In the genomic region with DNA sequence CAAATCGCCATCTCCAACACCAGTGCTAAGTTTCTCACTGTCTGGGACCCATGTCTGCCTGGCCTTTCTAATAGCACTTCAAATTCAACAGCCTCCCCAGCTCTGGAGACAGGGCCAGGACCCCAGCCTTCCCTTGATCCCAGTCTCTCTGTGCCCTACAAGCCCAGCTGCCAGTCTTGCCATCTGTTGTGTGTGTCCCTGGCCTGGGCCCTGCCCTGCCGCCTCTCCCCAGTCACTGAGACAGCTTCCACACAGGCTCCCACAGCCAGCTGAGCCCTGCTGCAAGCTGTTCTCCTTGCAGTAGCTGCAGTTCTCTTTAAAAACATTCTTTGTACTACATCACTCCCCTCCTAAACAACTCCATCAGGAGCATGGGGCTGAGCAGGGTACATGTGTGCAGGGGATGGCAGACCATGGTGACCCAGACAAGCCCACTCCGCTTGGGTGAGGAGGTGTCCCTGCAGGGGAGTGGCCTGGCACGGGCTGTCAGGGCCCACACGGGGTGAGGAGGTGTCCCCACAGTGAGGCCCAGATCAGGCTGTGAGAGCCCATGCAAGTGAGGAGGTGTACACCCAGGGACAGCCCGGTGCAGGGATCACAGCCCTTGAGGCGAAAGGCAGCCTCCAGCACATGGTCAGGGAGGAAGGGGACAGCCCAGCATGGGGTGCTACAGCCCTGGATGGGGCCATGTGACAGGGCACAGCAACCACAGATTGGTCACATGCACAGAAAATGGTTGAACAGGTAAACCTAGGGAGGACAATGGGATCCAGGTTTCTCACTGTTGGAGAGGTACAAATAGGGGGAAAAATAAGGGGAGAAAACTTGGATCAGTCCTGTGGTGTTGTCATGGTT, we compare ENCODE assay signal across 18 cellular contexts. TPM values are rescaled to one million over a fixed set of nuclear protein-coding genes. Genes with fewer than 3 reads are reported as not detected.
DNase-seq lines count a peak whose midpoint lies in the region; ATAC-seq and TF ChIP-seq lines count a peak whose summit lies in the region.
"Had no signal": no experiment of that assay in that cellular context is flagged by ENCODE, and none has a peak within 500 bp of the region (broad histone marks: within the 10 kb centered on the region; RNA-seq: fewer than 3 reads in every experiment).

No MANE protein-coding gene starts in this region.

- H3K27ac ChIP-seq in lung (ENCODE audit: low read depth in 1 of 2, low read length in 1 of 2) = no peak overlapping the region
- H3K27ac ChIP-seq: A549, gastroesophageal sphincter, neural progenitor cell had no signal

- H3K27me3 ChIP-seq in lung (ENCODE audit: control insufficient read depth, insufficient read depth) = no peaks in the 10 kb centered on the region
- H3K27me3 ChIP-seq: gastroesophageal sphincter, neural progenitor cell had no signal

- intact Hi-C loops in activated T-helper 2 cell treated with anti-CD3 and anti-CD28 coated beads, Interferon-gamma antibody, Interleukin-2, Interleukin-4, amounts not matched to agents 10 μg/mL and 5 μg/mL and 100 μg/mL, durations not matched to agents 14 hours and 24 hours and 36 hours (cut with micrococcal nuclease) = no loop called here

- peak; percentile 58 for DNase-seq in activated CD8-positive, alpha-beta memory T cell treated with anti-CD3 and anti-CD28 coated beads for 24 hours
- no peak for DNase-seq in activated CD8-positive, alpha-beta memory T cell treated with anti-CD3 and anti-CD28 coated beads, Interleukin-2, amount 50 U/mL, for 4 hours
- DNase-seq in activated T-helper 2 cell treated with anti-CD3 and anti-CD28 coated beads, Interferon-gamma antibody, Interleukin-2, Interleukin-4, amounts not matched to agents 10 μg/mL and 5 μg/mL and 100 μg/mL, durations not matched to agents 14 hours and 24 hours and 36 hours (ENCODE audit: low spot score) = no peak
- DNase-seq in lung (ENCODE audit: low spot score) = no peak
- no peak for DNase-seq in NCI-H1417 (lab: John Stamatoyannopoulos, UW)
- no peak for DNase-seq in NCI-H1436 treated with DMSO at 0.1 percent for 48 hours (lab: John Stamatoyannopoulos, UW)
- DNase-seq: activated CD4-positive, alpha-beta T cell treated with anti-CD3 and anti-CD28 coated beads, Interleukin-2, amount 50 U/mL, for 1 hour; amygdala; Caco-2; islet precursor cell; Karpas-422; NCI-H1930; trophoblast cell had no signal

- H3K36me3 ChIP-seq in lung (ENCODE audit: control insufficient read depth in 2 of 2, insufficient read depth in 2 of 2, low read length in 2 of 2) = peaks cover 28 to 65% of the 10 kb centered on the region in 2 donors
- H3K36me3 ChIP-seq: neural progenitor cell had no signal

- H3K4me3 Mint-ChIP-seq in activated T-helper 2 cell treated with anti-CD3 and anti-CD28 coated beads, Interferon-gamma antibody, Interleukin-2, Interleukin-4, amounts not matched to agents 10 μg/mL and 5 μg/mL and 100 μg/mL, durations not matched to agents 14 hours and 24 hours and 36 hours (ENCODE audit: low read depth) = no peak overlapping the region
- H3K4me3 Mint-ChIP-seq in stimulated activated naive CD8-positive, alpha-beta T cell treated with anti-CD3 and anti-CD28 coated beads, Interleukin-15, Interleukin-2, amounts not matched to agents 100 ng/mL and 50 ng/mL, for 24 hours = no peak overlapping the region
- H3K4me3 Mint-ChIP-seq: neural progenitor cell had no signal

- no peaks in the 10 kb centered on the region for H3K9me3 ChIP-seq in lung (ENCODE audit: control insufficient read depth in 2 of 2, insufficient read depth in 1 of 2, low read length in 1 of 2)
- H3K9me3 ChIP-seq: A549, Caco-2, gastroesophageal sphincter had no signal

- H3K4me3 ChIP-seq in lung = no peak overlapping the region
- H3K4me3 ChIP-seq: A549, gastroesophageal sphincter, neural progenitor cell had no signal

- H3K4me1 Mint-ChIP-seq in activated T-helper 2 cell treated with anti-CD3 and anti-CD28 coated beads, Interferon-gamma antibody, Interleukin-2, Interleukin-4, amounts not matched to agents 10 μg/mL and 5 μg/mL and 100 μg/mL, durations not matched to agents 14 hours and 24 hours and 36 hours (ENCODE audit: low read depth) = peaks cover 23% of the 10 kb centered on the region
- H3K4me1 Mint-ChIP-seq in stimulated activated naive CD8-positive, alpha-beta T cell treated with anti-CD3 and anti-CD28 coated beads, Interleukin-15, Interleukin-2, amounts not matched to agents 100 ng/mL and 50 ng/mL, for 24 hours (ENCODE audit: low read depth) = peaks cover 39% of the 10 kb centered on the region
- H3K4me1 Mint-ChIP-seq: neural progenitor cell had no signal

- H3K27ac Mint-ChIP-seq in activated T-helper 2 cell treated with anti-CD3 and anti-CD28 coated beads, Interferon-gamma antibody, Interleukin-2, Interleukin-4, amounts not matched to agents 10 μg/mL and 5 μg/mL and 100 μg/mL, durations not matched to agents 14 hours and 24 hours and 36 hours = peak overlapping the region; percentile 43
- peak overlapping the region; percentile 86 for H3K27ac Mint-ChIP-seq in stimulated activated naive CD8-positive, alpha-beta T cell treated with anti-CD3 and anti-CD28 coated beads, Interleukin-15, Interleukin-2, amounts not matched to agents 100 ng/mL and 50 ng/mL, for 24 hours

- no peak for TF ChIP-seq CTCF in lung (IDR thresholded peaks at IDR 0.05; ENCODE audit: control extremely low read depth, extremely low read depth)

- peak; percentile 41 for ATAC-seq in lung (ENCODE audit: insufficient read depth, low FRiP score)
- ATAC-seq in GM18511 (IDR thresholded peaks at IDR 0.05; ENCODE audit: unreplicated experiment) = no peak
- ATAC-seq: A549, gastroesophageal sphincter had no signal

- H3K36me3 Mint-ChIP-seq in activated T-helper 2 cell treated with anti-CD3 and anti-CD28 coated beads, Interferon-gamma antibody, Interleukin-2, Interleukin-4, amounts not matched to agents 10 μg/mL and 5 μg/mL and 100 μg/mL, durations not matched to agents 14 hours and 24 hours and 36 hours (ENCODE audit: low read depth) = peaks cover 87% of the 10 kb centered on the region
- peaks cover 85% of the 10 kb centered on the region for H3K36me3 Mint-ChIP-seq in stimulated activated naive CD8-positive, alpha-beta T cell treated with anti-CD3 and anti-CD28 coated beads, Interleukin-15, Interleukin-2, amounts not matched to agents 100 ng/mL and 50 ng/mL, for 24 hours (ENCODE audit: low read depth)

- no peaks in the 10 kb centered on the region for H3K9me3 Mint-ChIP-seq in activated T-helper 2 cell treated with anti-CD3 and anti-CD28 coated beads, Interferon-gamma antibody, Interleukin-2, Interleukin-4, amounts not matched to agents 10 μg/mL and 5 μg/mL and 100 μg/mL, durations not matched to agents 14 hours and 24 hours and 36 hours
- no peaks in the 10 kb centered on the region for H3K9me3 Mint-ChIP-seq in stimulated activated naive CD8-positive, alpha-beta T cell treated with anti-CD3 and anti-CD28 coated beads, Interleukin-15, Interleukin-2, amounts not matched to agents 100 ng/mL and 50 ng/mL, for 24 hours
- H3K9me3 Mint-ChIP-seq: neural progenitor cell had no signal

- no peaks in the 10 kb centered on the region for H3K27me3 Mint-ChIP-seq in activated T-helper 2 cell treated with anti-CD3 and anti-CD28 coated beads, Interferon-gamma antibody, Interleukin-2, Interleukin-4, amounts not matched to agents 10 μg/mL and 5 μg/mL and 100 μg/mL, durations not matched to agents 14 hours and 24 hours and 36 hours (ENCODE audit: low read depth)
- H3K27me3 Mint-ChIP-seq in stimulated activated naive CD8-positive, alpha-beta T cell treated with anti-CD3 and anti-CD28 coated beads, Interleukin-15, Interleukin-2, amounts not matched to agents 100 ng/mL and 50 ng/mL, for 24 hours = no peaks in the 10 kb centered on the region

- H3K4me1 ChIP-seq in lung (ENCODE audit: control insufficient read depth in 2 of 2, insufficient read depth in 2 of 2, low read length in 2 of 2) = no peaks in the 10 kb centered on the region
- H3K4me1 ChIP-seq: A549, gastroesophageal sphincter, neural progenitor cell had no signal

- 92 to 94% methylated on average over 7 of the region's 7 CpGs for WGBS in lung, 2 donors

RNA-seq across cellular contexts. Expression of a gene that starts 16.2 kb away (rescaled TPM):
- 115 and 121 TPM in 2 replicates for total RNA-seq in activated T-helper 2 cell treated with anti-CD3 and anti-CD28 coated beads, Interferon-gamma antibody, Interleukin-2, Interleukin-4, amounts not matched to agents 10 μg/mL and 5 μg/mL and 100 μg/mL, durations not matched to agents 14 hours and 24 hours and 36 hours
- 1 to 10 TPM; 4.7 to 5.0 TPM for total RNA-seq in lung
- polyA plus RNA-seq in lung = 100 to 1,000 TPM in 1 of 2 donors, 10 to 100 TPM in 1; 11.9 to 119 TPM
- total RNA-seq: Caco-2 had no signal
- polyA plus RNA-seq: A549 had no signal

RNA-seq across cellular contexts. Expression of a gene that starts 27.3 kb away (rescaled TPM):
- total RNA-seq in activated T-helper 2 cell treated with anti-CD3 and anti-CD28 coated beads, Interferon-gamma antibody, Interleukin-2, Interleukin-4, amounts not matched to agents 10 μg/mL and 5 μg/mL and 100 μg/mL, durations not matched to agents 14 hours and 24 hours and 36 hours = 48.5 and 48.8 TPM in 2 replicates
- 10 to 100 TPM; 52.4 to 73.3 TPM for total RNA-seq in lung
- polyA plus RNA-seq in lung = 10 to 100 TPM; 40.8 to 87.0 TPM

Comparison
In these comparisons a context has a peak if more than half of its experiments do, and no peak if none do; other contexts are left out.
1. RNA of a gene that starts 16.2 kb away (total RNA-seq): 115 to 121 TPM in activated T-helper 2 cell treated with anti-CD3 and anti-CD28 coated beads, Interferon-gamma antibody, Interleukin-2, Interleukin-4, amounts not matched to agents 10 μg/mL and 5 μg/mL and 100 μg/mL, durations not matched to agents 14 hours and 24 hours and 36 hours; 4.7 to 5.0 TPM in lung; every median in the first group is over 10 times any median in the second.